17 cellular contexts compared by ENCODE assay signal in the genomic region with DNA sequence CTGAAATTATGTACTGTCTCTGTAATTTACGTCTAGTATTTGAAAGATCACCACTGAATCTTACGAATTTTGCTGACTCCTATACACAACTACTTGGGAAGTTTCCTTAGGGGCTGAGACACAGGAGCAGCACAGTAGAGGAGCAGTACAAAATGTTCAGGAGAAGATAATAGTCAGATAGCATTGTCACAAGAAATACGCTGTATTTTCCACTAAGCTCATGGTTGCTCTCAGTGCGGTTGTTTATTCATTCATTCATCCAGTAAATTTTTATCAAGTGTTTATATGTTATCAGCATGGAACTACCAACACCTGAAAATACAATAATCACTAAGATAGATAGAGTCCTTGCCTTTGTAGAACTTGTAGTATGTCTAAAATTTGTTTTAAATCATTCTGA. TPM values are rescaled to one million over a fixed set of nuclear protein-coding genes. Genes with fewer than 3 reads are reported as not detected.
DNase-seq lines count a peak whose midpoint lies in the region; ATAC-seq and TF ChIP-seq lines count a peak whose summit lies in the region.
"Had no signal": no experiment of that assay in that cellular context is flagged by ENCODE, and none has a peak within 500 bp of the region (broad histone marks: within the 10 kb centered on the region; RNA-seq: fewer than 3 reads in every experiment).

No MANE protein-coding gene starts in this region.

- H3K4me3 ChIP-seq in GM23248 = no peak overlapping the region
- no peak overlapping the region for H3K4me3 ChIP-seq in RWPE2 (ENCODE audit: severe bottlenecking)
- peak overlapping the region; percentile 23 for H3K4me3 ChIP-seq in endodermal cell (ENCODE audit: low read length)
- H3K4me3 ChIP-seq in parathyroid adenoma (ENCODE audit: low read depth, low read length) = no peak overlapping the region
- H3K4me3 ChIP-seq: Peyer's patch had no signal

- in situ Hi-C loops in GM23248 (cut with MboI) = no loop called here

- H3K27ac ChIP-seq in GM23248 (peak overlapping the region; percentile 48; the same call in 1 of the 2 replicates), RWPE2 (ENCODE audit: poor library complexity, severe bottlenecking) (peak overlapping the region; percentile 98), endodermal cell (ENCODE audit: low read depth, low read length) (no peak overlapping the region), parathyroid adenoma (no peak overlapping the region)
- H3K27ac ChIP-seq: Peyer's patch had no signal

- H3K4me1 ChIP-seq in GM23248 (ENCODE audit: insufficient read depth) (peaks cover 11% of the 10 kb centered on the region), RWPE2 (ENCODE audit: insufficient read depth, poor library complexity, severe bottlenecking) (peaks cover 56% of the 10 kb centered on the region), endodermal cell (ENCODE audit: control insufficient read depth, insufficient read depth, low read length) (no peaks in the 10 kb centered on the region), parathyroid adenoma (peaks cover 20% of the 10 kb centered on the region)
- H3K4me1 ChIP-seq: Caco-2, Peyer's patch had no signal

- H3K36me3 ChIP-seq in GM23248 (ENCODE audit: low read depth) (0 out of 2 replicates have a peak, but pooled peaks cover 6% of the 10 kb centered on the region), RWPE2 (ENCODE audit: low read depth) (peaks cover 11% of the 10 kb centered on the region), endodermal cell (ENCODE audit: control insufficient read depth, insufficient read depth, low read length) (peaks cover 6% of the 10 kb centered on the region), parathyroid adenoma (ENCODE audit: control insufficient read depth, insufficient read depth, low read length) (no peaks in the 10 kb centered on the region)
- H3K36me3 ChIP-seq: Peyer's patch had no signal

- H3K27me3 ChIP-seq in GM23248 (replicated peaks; ENCODE audit: insufficient read depth) (no peaks in the 10 kb centered on the region), RWPE2 (ENCODE audit: insufficient read depth, poor library complexity, severe bottlenecking) (no peaks in the 10 kb centered on the region), endodermal cell (ENCODE audit: control insufficient read depth, insufficient read depth, low read length, poor library complexity, severe bottlenecking) (no peaks in the 10 kb centered on the region), parathyroid adenoma (ENCODE audit: control insufficient read depth, insufficient read depth, low read length) (no peaks in the 10 kb centered on the region)
- H3K27me3 ChIP-seq: Peyer's patch had no signal

- H3K9me3 ChIP-seq in GM23248 (ENCODE audit: low read depth) (no peaks in the 10 kb centered on the region), RWPE2 (ENCODE audit: severe bottlenecking) (no peaks in the 10 kb centered on the region), endodermal cell (ENCODE audit: control insufficient read depth, low read length) (peaks cover 26% of the 10 kb centered on the region), parathyroid adenoma (ENCODE audit: control insufficient read depth, low read length) (no peaks in the 10 kb centered on the region)
- H3K9me3 ChIP-seq: Caco-2, Peyer's patch had no signal

- H3K4me1 Mint-ChIP-seq in endodermal cell (peaks cover 32% of the 10 kb centered on the region), mesothelial cell of epicardium (peaks cover 24% of the 10 kb centered on the region)

- no peak overlapping the region for H3K4me3 Mint-ChIP-seq in endodermal cell
- no peak overlapping the region for H3K4me3 Mint-ChIP-seq in mesothelial cell of epicardium

- CTCF ChIA-PET in GM10248 (lab: Yijun Ruan, JAX) = interaction anchor here (1.0 kb wide), 1 partner anchor 10 kb away, joined by 3 read pairs; no protein-coding TSS in a partner anchor

- H3F3A ChIP-seq in GM23248 (ENCODE audit: insufficient read depth) = peaks cover 15% of the 10 kb centered on the region

- H3K4me2 ChIP-seq in GM23248 (ENCODE audit: unreplicated experiment) = no peak overlapping the region
- H3K4me2 ChIP-seq in parathyroid adenoma (ENCODE audit: low read length) = peak overlapping the region; percentile 40

- H3K27me3 Mint-ChIP-seq in endodermal cell (ENCODE audit: insufficient read depth) (no peaks in the 10 kb centered on the region), mesothelial cell of epicardium (ENCODE audit: low read depth) (no peaks in the 10 kb centered on the region)

- DNase-seq in GM23248 (no peak), RWPE2 (ENCODE audit: low spot score) (no peak), endodermal cell (no peak), NCI-H345 (lab: John Stamatoyannopoulos, UW) (no peak), mesothelial cell of epicardium (ENCODE audit: low spot score in 2 of 2, unreplicated experiment in 2 of 2) (no peak), GM10248 (ENCODE audit: extremely low spot score) (no peak)
- DNase-seq: Caco-2, KG1, NCI-H1092, NCI-H146, NCI-H2081, NCI-H510A, NCI-H82, Peyer's patch, SHP77 had no signal

- TF ChIP-seq CTCF in RWPE2 (IDR thresholded peaks at IDR 0.05; ENCODE audit: poor library complexity, severe bottlenecking) (no peak), endodermal cell (conservative IDR thresholded peaks at IDR 0.05) (no peak), parathyroid adenoma (IDR thresholded peaks at IDR 0.05) (no peak), mesothelial cell of epicardium (IDR thresholded peaks at IDR 0.05; ENCODE audit: unreplicated experiment) (no peak), GM10248 (IDR thresholded peaks at IDR 0.05; ENCODE audit: control extremely low read depth, extremely low read depth, low read depth, missing control alignments) (no peak)

- no peak overlapping the region for H2AFZ ChIP-seq in GM23248
- H2AFZ ChIP-seq in parathyroid adenoma = no peak overlapping the region

- H3K9ac ChIP-seq in GM23248 (no peak overlapping the region), endodermal cell (ENCODE audit: extremely low read depth, low read length, poor library complexity, severe bottlenecking) (no peak overlapping the region), parathyroid adenoma (no peak overlapping the region)

- WGBS in GM23248 (ENCODE audit: low coverage in 1 of 2, low lambda C conversion rate in 2 of 2, missing lambda C conversion rate in 2 of 2), 2 experiments = 96 to 98% methylated on average over 4 of the region's 4 CpGs
- WGBS in endodermal cell (ENCODE audit: insufficient coverage in 1 of 2, insufficient read length in 1 of 2), 2 experiments = 94% methylated on average over 3 of the region's 4 CpGs; no CpG with 5 or more reads in 1 of the 2 experiments

- H3K27ac Mint-ChIP-seq in endodermal cell (no peak overlapping the region), mesothelial cell of epicardium (no peak overlapping the region)

- ATAC-seq in RWPE2 (ENCODE audit: low read depth) (no peak), HG02642 (IDR thresholded peaks at IDR 0.05; ENCODE audit: poor library complexity, unreplicated experiment) (no peak)

- H3K9me2 ChIP-seq in GM23248 (ENCODE audit: insufficient read depth) = no peaks in the 10 kb centered on the region

- H3K79me2 ChIP-seq in GM23248 (ENCODE audit: insufficient read depth) (peaks cover 77% of the 10 kb centered on the region), parathyroid adenoma (peaks cover 56% of the 10 kb centered on the region)

- no peaks in the 10 kb centered on the region for H4K20me1 ChIP-seq in GM23248 (ENCODE audit: insufficient read depth)

- POLR2A ChIA-PET in GM10248 (lab: Yijun Ruan, JAX) = no interaction called here

- H3K9me3 Mint-ChIP-seq in endodermal cell (peaks cover 29% of the 10 kb centered on the region), mesothelial cell of epicardium (peaks cover 38% of the 10 kb centered on the region)

- H3K36me3 Mint-ChIP-seq in endodermal cell (ENCODE audit: low read depth) = peaks cover 6% of the 10 kb centered on the region
- H3K36me3 Mint-ChIP-seq in mesothelial cell of epicardium = peaks cover 25% of the 10 kb centered on the region

RNA-seq across cellular contexts. Expression of a gene that starts 34.5 kb away (rescaled TPM):
- 202 and 208 TPM in 2 replicates for total RNA-seq in GM23248 (2014; rRNA removed; shearing (Covaris generic))
- 88.2 and 88.7 TPM in 2 replicates for polyA plus RNA-seq in GM23248 (2016; fragmentation: Nextera tagmentation; extraction: Ambion mirVana)
- total RNA-seq in endodermal cell = 10 to 100 TPM; 19.3 to 36.5 TPM
- polyA plus RNA-seq in endodermal cell (2013, experiment 1 of 2) = 29.6 TPM
- polyA plus RNA-seq in endodermal cell (2013, experiment 2 of 2) = 33.7 TPM
- total RNA-seq in mesothelial cell of epicardium = 87.1 to 93.1 TPM (median 90.3 TPM) in 3 replicates

Comparison
In these comparisons a context has a peak if more than half of its experiments do, and no peak if none do; other contexts are left out.
1. H3K27ac ChIP-seq: peak in GM23248 (single experiment) and RWPE2 (single experiment); none in endodermal cell (single experiment) and parathyroid adenoma (single experiment).